Comparison of ENCODE assay signal across 20 cellular contexts in genomic region chr6:75170666-75171065, GRCh38. TPM values are rescaled to one million over a fixed set of nuclear protein-coding genes. Genes with fewer than 3 reads are reported as not detected.
DNase-seq lines count a peak whose midpoint lies in the region; ATAC-seq, FAIRE-seq and TF ChIP-seq lines count a peak whose summit lies in the region.
"Had no signal": no experiment of that assay in that cellular context is flagged by ENCODE, and none has a peak within 500 bp of the region (broad histone marks: within the 10 kb centered on the region; RNA-seq: fewer than 3 reads in every experiment).

No MANE protein-coding gene starts in this region.

- H3K9me2 ChIP-seq in neural cell (ENCODE audit: insufficient read depth, low read length), result no peaks in the 10 kb centered on the region

- no peaks in the 10 kb centered on the region for H3K4me1 Mint-ChIP-seq in stimulated activated memory B cell treated with anti-CD40 and anti-IgM and Interleukin-4, amounts not matched to agents 10 μg/mL and 1 μg/mL and 100 μg/mL, for 72 hours

- intact Hi-C loops in endothelial cell of umbilical vein (cut with micrococcal nuclease), result no loop called here

- no TSS peak for BruUV-seq in endothelial cell of umbilical vein (replicated peaks; lab: Mats Ljungman, UMichigan)

- POLR2A ChIA-PET in endothelial cell of umbilical vein (lab: Charles Lee), result no interaction called here

- peaks cover 56% of the 10 kb centered on the region for H3K36me3 ChIP-seq in adipocyte (ENCODE audit: control insufficient read depth, insufficient read depth, low read length, severe bottlenecking)
- no peaks in the 10 kb centered on the region for H3K36me3 ChIP-seq in endothelial cell of umbilical vein (ENCODE audit: control insufficient read depth in 2 of 2, extremely low read depth in 1 of 2, insufficient read depth in 2 of 2, low read length in 2 of 2)
- H3K36me3 ChIP-seq in neural cell (ENCODE audit: insufficient read depth, low read length), result no peaks in the 10 kb centered on the region
- H3K36me3 ChIP-seq: BE2C had no signal

- TF ChIP-seq CTCF in endothelial cell of umbilical vein (IDR thresholded peaks at IDR 0.05; ENCODE audit: extremely low read depth in 1 of 2, insufficient read depth in 1 of 2, low read depth in 1 of 2, low read length in 2 of 2) (no peak), neural cell (IDR thresholded peaks at IDR 0.05; ENCODE audit: poor library complexity, severe bottlenecking) (no peak)

- H3K4me1 ChIP-seq in adipocyte (ENCODE audit: control insufficient read depth, insufficient read depth, low read length) (peaks cover 61% of the 10 kb centered on the region), endothelial cell of umbilical vein (ENCODE audit: control insufficient read depth, extremely low read depth, insufficient read depth, low read length) (peaks cover 10% of the 10 kb centered on the region)
- H3K4me1 ChIP-seq: BE2C had no signal

- H4K20me1 ChIP-seq in endothelial cell of umbilical vein (replicated peaks; ENCODE audit: control insufficient read depth, extremely low read depth, insufficient read depth, low read length) (no peaks in the 10 kb centered on the region), neural cell (ENCODE audit: insufficient read depth) (no peaks in the 10 kb centered on the region)

- no peak overlapping the region for H3K4me3 Mint-ChIP-seq in stimulated activated memory B cell treated with anti-CD40 and anti-IgM and Interleukin-4, amounts not matched to agents 10 μg/mL and 1 μg/mL and 100 μg/mL, for 72 hours
- H3K4me3 Mint-ChIP-seq: CD4-positive, alpha-beta T cell had no signal

- no peak for TF ChIP-seq POLR2A in endothelial cell of umbilical vein (IDR thresholded peaks at IDR 0.05; ENCODE audit: low read depth, low read length)

- H3K9me3 Mint-ChIP-seq in stimulated activated memory B cell treated with anti-CD40 and anti-IgM and Interleukin-4, amounts not matched to agents 10 μg/mL and 1 μg/mL and 100 μg/mL, for 72 hours, result no peaks in the 10 kb centered on the region
- H3K9me3 Mint-ChIP-seq: CD4-positive, alpha-beta T cell had no signal

- H3K27ac Mint-ChIP-seq in stimulated activated memory B cell treated with anti-CD40 and anti-IgM and Interleukin-4, amounts not matched to agents 10 μg/mL and 1 μg/mL and 100 μg/mL, for 72 hours, result no peak overlapping the region
- H3K27ac Mint-ChIP-seq: CD4-positive, alpha-beta T cell had no signal

- H3K9ac ChIP-seq in adipocyte (ENCODE audit: low read length), result peak overlapping the region; percentile 8
- no peak overlapping the region for H3K9ac ChIP-seq in endothelial cell of umbilical vein (replicated peaks; ENCODE audit: extremely low read depth, insufficient read depth, low read length)
- H3K9ac ChIP-seq in neural cell (ENCODE audit: low read length), result no peak overlapping the region

- H3K4me3 ChIP-seq in adipocyte (ENCODE audit: low read length) (peak overlapping the region; percentile 2), endothelial cell of umbilical vein (replicated peaks in 1 of 3; ENCODE audit: insufficient read depth in 1 of 3, low read depth in 1 of 3, low read length in 3 of 3) (no peak overlapping the region), neural cell (ENCODE audit: low read length) (no peak overlapping the region)

- H3K4me2 ChIP-seq in endothelial cell of umbilical vein (ENCODE audit: insufficient read depth, low read length) (no peak overlapping the region), neural cell (ENCODE audit: low read length) (peak overlapping the region; percentile 4)

- CTCF ChIA-PET in endothelial cell of umbilical vein (lab: Charles Lee), result interaction anchor here (1.1 kb wide), 1 partner anchor 16 kb away, joined by 4 read pairs; no protein-coding TSS in a partner anchor

- DNase-seq in adipocyte (ENCODE audit: low read depth) (peak; percentile 34), endothelial cell of umbilical vein (ENCODE audit: low read depth, low spot score) (peak; percentile 82), midbrain (lab: John Stamatoyannopoulos, UW) (no peak), A172 (ENCODE audit: low spot score) (no peak), retina (no peak)
- DNase-seq: BE2C; Calu3; CD4-positive, alpha-beta T cell; DMS53; NCI-H1105 treated with DMSO at 0.1 percent for 48 hours; NCI-H187; NCI-H446; NCI-H69; SHP77 had no signal

- dilution Hi-C loops in endothelial cell of umbilical vein (cut with MboI; ENCODE audit: extremely low pct_ligation_motif_present, low sequenced_read_pairs), result no loop called here

- no peak for ATAC-seq in stimulated activated memory B cell treated with anti-CD40 and anti-IgM and Interleukin-4, amounts not matched to agents 10 μg/mL and 1 μg/mL and 100 μg/mL, for 72 hours
- ATAC-seq: HCT116 had no signal

- TF ChIP-seq EP300 in neural cell (conservative IDR thresholded peaks at IDR 0.05; ENCODE audit: poor library complexity, severe bottlenecking), result no peak

- H3K9me3 ChIP-seq in adipocyte (ENCODE audit: control insufficient read depth, low read length) (no peaks in the 10 kb centered on the region), endothelial cell of umbilical vein (replicated peaks; ENCODE audit: control insufficient read depth, insufficient read depth, low read length) (no peaks in the 10 kb centered on the region), neural cell (ENCODE audit: low read length) (no peaks in the 10 kb centered on the region)
- H3K9me3 ChIP-seq: BE2C had no signal

- peaks cover 2% of the 10 kb centered on the region for H3K27me3 Mint-ChIP-seq in stimulated activated memory B cell treated with anti-CD40 and anti-IgM and Interleukin-4, amounts not matched to agents 10 μg/mL and 1 μg/mL and 100 μg/mL, for 72 hours

- no peaks in the 10 kb centered on the region for H3K36me3 Mint-ChIP-seq in stimulated activated memory B cell treated with anti-CD40 and anti-IgM and Interleukin-4, amounts not matched to agents 10 μg/mL and 1 μg/mL and 100 μg/mL, for 72 hours

- H3K27ac ChIP-seq in endothelial cell of umbilical vein (ENCODE audit: insufficient read depth, low read depth, low read length) (no peak overlapping the region), neural cell (ENCODE audit: low read length) (no peak overlapping the region)
- H3K27ac ChIP-seq: HL-60 had no signal

- no peaks in the 10 kb centered on the region for H3F3A ChIP-seq in neural cell (ENCODE audit: insufficient read depth, low read length, poor library complexity, severe bottlenecking)

- H3K9me1 ChIP-seq in endothelial cell of umbilical vein (replicated peaks; ENCODE audit: control insufficient read depth, extremely low read depth, insufficient read depth, low read length), result no peaks in the 10 kb centered on the region

- no peak for TF ChIP-seq RAD21 in neural cell (conservative IDR thresholded peaks at IDR 0.05)

- H2AFZ ChIP-seq in endothelial cell of umbilical vein (ENCODE audit: low read depth, low read length), result no peak overlapping the region
- peak overlapping the region; percentile 16 for H2AFZ ChIP-seq in neural cell (ENCODE audit: low read depth, low read length)

- H3K79me2 ChIP-seq in endothelial cell of umbilical vein (ENCODE audit: control insufficient read depth, insufficient read depth, low read length) (no peaks in the 10 kb centered on the region), neural cell (replicated peaks; ENCODE audit: insufficient read depth, low read length) (no peaks in the 10 kb centered on the region)

- no peak for FAIRE-seq in endothelial cell of umbilical vein (lab: Jason Lieb, UNC)
- FAIRE-seq: HTR-8/SVneo, RCC 7860 had no signal

- H3K27me3 ChIP-seq in adipocyte (replicated peaks; ENCODE audit: control insufficient read depth, insufficient read depth, low read length), result no peaks in the 10 kb centered on the region
- H3K27me3 ChIP-seq in endothelial cell of umbilical vein (ENCODE audit: control insufficient read depth in 2 of 2, insufficient read depth in 2 of 2, low read length in 2 of 2), result no peaks in the 10 kb centered on the region
- no peaks in the 10 kb centered on the region for H3K27me3 ChIP-seq in neural cell (ENCODE audit: insufficient read depth, low read depth, low read length)
- H3K27me3 ChIP-seq: BE2C had no signal

TF ChIP-seq in endothelial cell of umbilical vein, 7 proteins besides CTCF, POLR2A, EP300 and RAD21:
- TF ChIP-seq GATA2 (IDR thresholded peaks at IDR 0.05; ENCODE audit: insufficient read depth, insufficient read length, low read depth, low read length), result no peak
- peak; percentile 36 for TF ChIP-seq JUN (IDR thresholded peaks at IDR 0.05; ENCODE audit: borderline replicate concordance, insufficient read depth, insufficient read length, low read depth)

TF ChIP-seq in neural cell, 6 proteins besides CTCF, POLR2A, EP300 and RAD21 (continues in another document):
- TF ChIP-seq TAF1 (IDR thresholded peaks at IDR 0.05; ENCODE audit: low read depth) (no peak), SMC3 (conservative IDR thresholded peaks at IDR 0.05; ENCODE audit: poor library complexity) (no peak), POLR2AphosphoS5 (IDR thresholded peaks at IDR 0.05) (no peak)

RNA-seq across cellular contexts. Expression of gene COL12A1, which starts 35.2 kb away (rescaled TPM):
- 89.1 and 102 TPM in 2 replicates for total RNA-seq in endothelial cell of umbilical vein
- polyA plus RNA-seq in endothelial cell of umbilical vein (48.5 and 49.9 TPM in 2 replicates), neural cell (0.63 and 1.0 TPM in 2 replicates)
- 43.4 and 44.0 TPM in 2 replicates for polyA plus RNA-seq in endothelial cell of umbilical vein (2011; cell fraction: cytosol; rRNA removed)
- 75.2 and 88.8 TPM in 2 replicates for polyA plus RNA-seq in endothelial cell of umbilical vein (2011; cell fraction: nucleus; rRNA removed)
- polyA plus RNA-seq in endothelial cell of umbilical vein (2012), result 42.2 and 57.9 TPM in 2 replicates
- polyA minus RNA-seq in endothelial cell of umbilical vein (216 and 284 TPM in 2 replicates), neural cell (0.73 and 1.6 TPM in 2 replicates)
- polyA minus RNA-seq in endothelial cell of umbilical vein (2011; cell fraction: cytosol; rRNA and poly(A)+ RNA removed), result 67.7 TPM
- polyA minus RNA-seq in endothelial cell of umbilical vein (2011; cell fraction: nucleus; rRNA and poly(A)+ RNA removed), result 111 and 183 TPM in 2 replicates
- 9.0 and 11.1 TPM in 2 replicates for total RNA-seq in A172 (2014; rRNA removed; shearing (Covaris generic))
- total RNA-seq: CD4-positive, alpha-beta T cell had no signal

Comparison
In these comparisons a context has a peak if more than half of its experiments do, and no peak if none do; other contexts are left out.
1. DNase-seq: peak in adipocyte (single experiment) and endothelial cell of umbilical vein (single experiment); none in midbrain (single experiment), A172 (single experiment) and retina (single experiment).